In the genomic region with DNA sequence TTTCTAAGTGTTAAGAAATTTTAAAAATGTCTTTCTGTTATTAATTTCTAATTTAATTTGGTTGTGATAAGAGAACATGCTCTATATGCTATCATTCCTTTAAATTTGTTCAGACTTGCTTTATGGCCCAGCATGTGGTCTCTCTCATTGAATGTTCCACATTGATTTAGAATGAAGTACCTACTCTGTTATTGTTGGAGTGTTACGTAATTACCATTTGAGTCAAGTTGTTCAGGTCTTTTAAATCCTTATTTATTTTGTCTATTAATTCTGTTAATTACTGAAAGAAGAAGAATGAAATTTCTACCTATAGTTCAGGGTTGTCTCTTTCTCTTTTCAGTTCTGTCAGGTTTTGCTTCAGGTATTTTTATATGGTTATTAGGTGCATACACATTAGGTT, we compare ENCODE assay signal across 18 cellular contexts. TPM values are rescaled to one million over a fixed set of nuclear protein-coding genes. Genes with fewer than 3 reads are reported as not detected.
DNase-seq lines count a peak whose midpoint lies in the region; ATAC-seq, FAIRE-seq and TF ChIP-seq lines count a peak whose summit lies in the region.
"Had no signal": no experiment of that assay in that cellular context is flagged by ENCODE, and none has a peak within 500 bp of the region (broad histone marks: within the 10 kb centered on the region; RNA-seq: fewer than 3 reads in every experiment).

No MANE protein-coding gene starts in this region.

- H3K36me3 ChIP-seq in HepG2 (replicated peaks in 1 of 2; ENCODE audit: control insufficient read depth in 1 of 2, insufficient read depth in 2 of 2, low read length in 2 of 2) = 0 out of 5 replicates have a peak, but pooled peaks cover 0 to 2% of the 10 kb centered on the region in 2 experiments
- H3K36me3 ChIP-seq in right lobe of liver = no peaks in the 10 kb centered on the region

- no peak for TF ChIP-seq EP300 in HepG2 (IDR thresholded peaks at IDR 0.05; ENCODE audit: low read depth in 2 of 2, low read length in 2 of 2)
- no peak for TF ChIP-seq EP300 in HepG2 (CRISPR knock-in tag; IDR thresholded peaks at IDR 0.05; ENCODE audit: borderline replicate concordance)

- in situ Hi-C loops in HepG2 (cut with HindIII; ENCODE audit: extremely low pct_ligation_motif_present, low pct_unique_long_range_greater_than_20kb) = no loop called here

- intact Hi-C loops in HepG2 (cut with micrococcal nuclease; ENCODE audit: unreplicated experiment) (loop anchor here (10.0 kb wide), 1 partner anchor 320 kb away; no protein-coding TSS in a partner anchor), right lobe of liver (cut with DNase I) (no loop called here)
- intact Hi-C loops in activated CD4-positive, alpha-beta T cell treated with anti-CD3 and anti-CD28 coated beads, Interleukin-2, amount 10 ng/mL, durations not matched to agents 24 days and 14 days (cut with micrococcal nuclease) = no loop called here

- H3K27ac ChIP-seq in HepG2 (ENCODE audit: extremely low read length, insufficient read depth, low read length) (no peak overlapping the region), right lobe of liver (no peak overlapping the region)
- H3K27ac ChIP-seq: GM23248, SJCRH30 had no signal

- no peak overlapping the region for H3K9ac ChIP-seq in HepG2 (ENCODE audit: insufficient read depth, low read depth, low read length)
- H3K9ac ChIP-seq: GM23248 had no signal

- POLR2A ChIA-PET in HepG2 (lab: Yijun Ruan, JAX) = no interaction called here

- H3K27me3 Mint-ChIP-seq in activated T-helper 17 cell treated with anti-CD3 and anti-CD28 coated beads, Interleukin-2, amount 50 U/mL, for 72 hours = no peaks in the 10 kb centered on the region
- no peaks in the 10 kb centered on the region for H3K27me3 Mint-ChIP-seq in activated CD4-positive, alpha-beta T cell treated with anti-CD3 and anti-CD28 coated beads, Interleukin-2, amount 10 ng/mL, durations not matched to agents 24 days and 14 days

- no peak overlapping the region for H2AFZ ChIP-seq in HepG2 (ENCODE audit: low read length)
- H2AFZ ChIP-seq: GM23248 had no signal

- H4K20me1 ChIP-seq in HepG2 (ENCODE audit: insufficient read depth, low read length) = no peaks in the 10 kb centered on the region; the same call in 1 of the 2 replicates

- H3K9me3 Mint-ChIP-seq in activated T-helper 17 cell treated with anti-CD3 and anti-CD28 coated beads, Interleukin-2, amount 50 U/mL, for 72 hours = no peaks in the 10 kb centered on the region
- no peaks in the 10 kb centered on the region for H3K9me3 Mint-ChIP-seq in activated CD4-positive, alpha-beta T cell treated with anti-CD3 and anti-CD28 coated beads, Interleukin-2, amount 10 ng/mL, durations not matched to agents 24 days and 14 days
- H3K9me3 Mint-ChIP-seq: T-helper 1 cell treated with Interleukin-12 subunit alpha and Interleukin-12 subunit beta and Interleukin-4 antibody, amounts not matched to agents 30 μg/mL and 1 μg/mL, for 36 hours had no signal

- H3K4me2 ChIP-seq in HepG2 (ENCODE audit: low read depth, low read length) = no peak overlapping the region

- no peaks in the 10 kb centered on the region for H3K4me1 Mint-ChIP-seq in activated T-helper 17 cell treated with anti-CD3 and anti-CD28 coated beads, Interleukin-2, amount 50 U/mL, for 72 hours
- peaks cover 2% of the 10 kb centered on the region for H3K4me1 Mint-ChIP-seq in activated CD4-positive, alpha-beta T cell treated with anti-CD3 and anti-CD28 coated beads, Interleukin-2, amount 10 ng/mL, durations not matched to agents 24 days and 14 days

- TF ChIP-seq CTCF in HepG2 (CRISPR knock-in tag; IDR thresholded peaks at IDR 0.05) = no peak
- TF ChIP-seq CTCF in right lobe of liver (IDR thresholded peaks at IDR 0.05) = no peak

- no peaks in the 10 kb centered on the region for H3K79me2 ChIP-seq in HepG2 (ENCODE audit: insufficient read depth, low read length)

- no peak for FAIRE-seq in HepG2 (lab: Jason Lieb, UNC)
- FAIRE-seq: GM12878 had no signal

- no peak overlapping the region for H3K4me3 ChIP-seq in HepG2 (replicated peaks in 1 of 3; ENCODE audit: insufficient read depth in 1 of 3, low read depth in 2 of 3, low read length in 3 of 3)
- no peak overlapping the region for H3K4me3 ChIP-seq in right lobe of liver
- H3K4me3 ChIP-seq: GM12878, GM23248, SJCRH30 had no signal

- H3K4me1 ChIP-seq in HepG2 (ENCODE audit: insufficient read depth, low read length) = peaks cover 9% of the 10 kb centered on the region; the same call in 1 of the 2 replicates
- H3K4me1 ChIP-seq in right lobe of liver = peaks cover 0 to 3% (median 0%) of the 10 kb centered on the region in 4 donors
- H3K4me1 ChIP-seq: SJCRH30 had no signal

- H3K36me3 Mint-ChIP-seq in activated T-helper 17 cell treated with anti-CD3 and anti-CD28 coated beads, Interleukin-2, amount 50 U/mL, for 72 hours (ENCODE audit: low read depth) = peaks cover 48% of the 10 kb centered on the region
- peaks cover 6% of the 10 kb centered on the region for H3K36me3 Mint-ChIP-seq in activated CD4-positive, alpha-beta T cell treated with anti-CD3 and anti-CD28 coated beads, Interleukin-2, amount 10 ng/mL, durations not matched to agents 24 days and 14 days (ENCODE audit: low read depth)

- no peak for TF ChIP-seq RAD21 in HepG2 (CRISPR knock-in tag; IDR thresholded peaks at IDR 0.05)

- WGBS in HepG2 (ENCODE audit: low lambda C conversion rate) = 97% methylated on average over 1 of the region's 1 CpG
- 73% methylated on average over 1 of the region's 1 CpG for WGBS in right lobe of liver (ENCODE audit: insufficient coverage, low coverage, low lambda C conversion rate, missing lambda C conversion rate)

- H3K4me3 Mint-ChIP-seq in activated T-helper 17 cell treated with anti-CD3 and anti-CD28 coated beads, Interleukin-2, amount 50 U/mL, for 72 hours = no peak overlapping the region
- H3K4me3 Mint-ChIP-seq in activated CD4-positive, alpha-beta T cell treated with anti-CD3 and anti-CD28 coated beads, Interleukin-2, amount 10 ng/mL, durations not matched to agents 24 days and 14 days = no peak overlapping the region
- H3K4me3 Mint-ChIP-seq: T-helper 1 cell treated with Interleukin-12 subunit alpha and Interleukin-12 subunit beta and Interleukin-4 antibody, amounts not matched to agents 30 μg/mL and 1 μg/mL, for 36 hours had no signal

- TF ChIP-seq POLR2A in HepG2 (IDR thresholded peaks at IDR 0.05; ENCODE audit: insufficient read depth in 1 of 2, low read depth in 2 of 2, low read length in 2 of 2) (no peak), right lobe of liver (IDR thresholded peaks at IDR 0.05) (no peak)

- no peak overlapping the region for H3K27ac Mint-ChIP-seq in activated T-helper 17 cell treated with anti-CD3 and anti-CD28 coated beads, Interleukin-2, amount 50 U/mL, for 72 hours
- H3K27ac Mint-ChIP-seq in activated CD4-positive, alpha-beta T cell treated with anti-CD3 and anti-CD28 coated beads, Interleukin-2, amount 10 ng/mL, durations not matched to agents 24 days and 14 days = no peak overlapping the region
- H3K27ac Mint-ChIP-seq: T-helper 1 cell treated with Interleukin-12 subunit alpha and Interleukin-12 subunit beta and Interleukin-4 antibody, amounts not matched to agents 30 μg/mL and 1 μg/mL, for 36 hours had no signal

- DNase-seq in HepG2 (ENCODE audit: low spot score) (no peak), right lobe of liver (no peak), NCI-H1105 (lab: John Stamatoyannopoulos, UW) (peak; percentile 42), NCI-H69 (lab: John Stamatoyannopoulos, UW) (peak; percentile 54), renal cortical epithelial cell (ENCODE audit: low read depth) (peak; percentile 3)
- no peak for DNase-seq in activated CD4-positive, alpha-beta T cell treated with anti-CD3 and anti-CD28 coated beads, Interleukin-2, amount 10 ng/mL, durations not matched to agents 24 days and 14 days
- DNase-seq: ACHN, C1 segment of cervical spinal cord, GM23248, NCI-H1092, NCI-H187 treated with DMSO at 0.1 percent for 48 hours, NCI-H524, SJCRH30 had no signal

- no peaks in the 10 kb centered on the region for H3K9me3 ChIP-seq in HepG2 (ENCODE audit: low read length)
- H3K9me3 ChIP-seq in right lobe of liver = no peaks in the 10 kb centered on the region
- H3K9me3 ChIP-seq: SJCRH30 had no signal

- H3K27me3 ChIP-seq in HepG2 (ENCODE audit: control insufficient read depth in 1 of 2, insufficient read depth in 2 of 2, low read length in 2 of 2) (no peaks in the 10 kb centered on the region), right lobe of liver (no peaks in the 10 kb centered on the region)
- H3K27me3 ChIP-seq: SJCRH30 had no signal

- CTCF ChIA-PET in HepG2 (lab: Yijun Ruan, JAX; ENCODE audit: low intra/inter-chr PET ratio, low total read pairs) = no interaction called here

- BruUV-seq in HepG2 (replicated peaks; lab: Mats Ljungman, UMichigan) = no TSS peak

- ATAC-seq in HepG2 (no peak), right lobe of liver (no peak), HG03280 (IDR thresholded peaks at IDR 0.05; ENCODE audit: unreplicated experiment) (no peak)
- ATAC-seq in activated T-helper 17 cell treated with anti-CD3 and anti-CD28 coated beads, Interleukin-2, amount 50 U/mL, for 72 hours (replicated peaks) = no peak
- ATAC-seq: GM12878, Panc1 had no signal

RNA-seq across cellular contexts. Expression of gene PRMT3, which starts 57.0 kb away (rescaled TPM):
- 27.7 and 38.3 TPM in 2 replicates for total RNA-seq in HepG2 (2016; rRNA removed; fragmentation: Illumina TruSeq; extraction: Trizol)
- 5.3 and 7.3 TPM in 2 replicates for total RNA-seq in HepG2 (2016; cell fraction: cytosol; rRNA removed; fragmentation: Illumina TruSeq; extraction: Trizol; ENCODE audit: low read depth)
- total RNA-seq in HepG2 (2016; cell fraction: insoluble cytoplasmic fraction; rRNA removed; fragmentation: Illumina TruSeq; extraction: Trizol) = 29.3 and 38.2 TPM in 2 replicates
- total RNA-seq in HepG2 (2016; cell fraction: membrane; rRNA removed; fragmentation: Illumina TruSeq; extraction: Trizol) = 11.2 and 12.4 TPM in 2 replicates
- total RNA-seq in HepG2 (2016; cell fraction: nucleus; rRNA removed; fragmentation: Illumina TruSeq; extraction: Trizol) = 28.5 and 28.9 TPM in 2 replicates
- 7.5 and 9.1 TPM in 2 replicates for polyA plus RNA-seq in HepG2 (2011; rRNA removed)
- polyA plus RNA-seq in HepG2 (2011; cell fraction: cytosol; rRNA removed) = 4.1 and 6.3 TPM in 2 replicates
- polyA plus RNA-seq in HepG2 (2011; cell fraction: nucleus; rRNA removed) = 4.0 and 4.2 TPM in 2 replicates
- 11.8 and 12.6 TPM in 2 replicates for polyA plus RNA-seq in HepG2 (2012)
- 3.8 and 4.3 TPM in 2 replicates for polyA plus RNA-seq in HepG2 (2016; cell fraction: cytosol; fragmentation: Illumina TruSeq; extraction: Trizol; ENCODE audit: low read depth)
- 29.3 and 32.8 TPM in 2 replicates for polyA plus RNA-seq in HepG2 (2016; cell fraction: insoluble cytoplasmic fraction; fragmentation: Illumina TruSeq; extraction: Trizol; ENCODE audit: low read depth)
- 7.3 and 7.5 TPM in 2 replicates for polyA plus RNA-seq in HepG2 (2016; cell fraction: membrane; fragmentation: Illumina TruSeq; extraction: Trizol; ENCODE audit: low read depth)
- polyA plus RNA-seq in HepG2 (2016; cell fraction: nucleus; fragmentation: Illumina TruSeq; extraction: Trizol; ENCODE audit: insufficient read depth, low read depth) = 16.8 and 19.7 TPM in 2 replicates
- 7.8 and 28.3 TPM in 2 replicates for polyA minus RNA-seq in HepG2 (2011; rRNA and poly(A)+ RNA removed; ENCODE audit: low replicate concordance)
- 7.0 and 7.1 TPM in 2 replicates for polyA minus RNA-seq in HepG2 (2011; cell fraction: cytosol; rRNA and poly(A)+ RNA removed)
- polyA minus RNA-seq in HepG2 (2011; cell fraction: nucleus; rRNA and poly(A)+ RNA removed) = 28.8 and 29.0 TPM in 2 replicates
- 10 to 100 TPM in 2 of 6 experiments, 1 to 10 TPM in 4; 3.4 to 11.8 (median 4.6) TPM for total RNA-seq in right lobe of liver
- total RNA-seq in renal cortical epithelial cell = 16.4 and 21.5 TPM in 2 replicates
- 10 to 100 TPM; 21.4 to 42.0 TPM for total RNA-seq in activated T-helper 17 cell treated with anti-CD3 and anti-CD28 coated beads, Interleukin-2, amount 50 U/mL, for 72 hours
- total RNA-seq in activated CD4-positive, alpha-beta T cell treated with anti-CD3 and anti-CD28 coated beads, Interleukin-2, amount 10 ng/mL, durations not matched to agents 24 days and 14 days = 48.7 and 50.5 TPM in 2 replicates

Comparison
In these comparisons a context has a peak if more than half of its experiments do, and no peak if none do; other contexts are left out.
1. DNase-seq: peak in NCI-H1105 (single experiment), NCI-H69 (single experiment) and renal cortical epithelial cell (single experiment); none in HepG2 (single experiment), right lobe of liver (0 of 3) and activated CD4-positive, alpha-beta T cell treated with anti-CD3 and anti-CD28 coated beads, Interleukin-2, amount 10 ng/mL, durations not matched to agents 24 days and 14 days (single experiment).